ENCODE assay signal across 8 cellular contexts in the genomic region with DNA sequence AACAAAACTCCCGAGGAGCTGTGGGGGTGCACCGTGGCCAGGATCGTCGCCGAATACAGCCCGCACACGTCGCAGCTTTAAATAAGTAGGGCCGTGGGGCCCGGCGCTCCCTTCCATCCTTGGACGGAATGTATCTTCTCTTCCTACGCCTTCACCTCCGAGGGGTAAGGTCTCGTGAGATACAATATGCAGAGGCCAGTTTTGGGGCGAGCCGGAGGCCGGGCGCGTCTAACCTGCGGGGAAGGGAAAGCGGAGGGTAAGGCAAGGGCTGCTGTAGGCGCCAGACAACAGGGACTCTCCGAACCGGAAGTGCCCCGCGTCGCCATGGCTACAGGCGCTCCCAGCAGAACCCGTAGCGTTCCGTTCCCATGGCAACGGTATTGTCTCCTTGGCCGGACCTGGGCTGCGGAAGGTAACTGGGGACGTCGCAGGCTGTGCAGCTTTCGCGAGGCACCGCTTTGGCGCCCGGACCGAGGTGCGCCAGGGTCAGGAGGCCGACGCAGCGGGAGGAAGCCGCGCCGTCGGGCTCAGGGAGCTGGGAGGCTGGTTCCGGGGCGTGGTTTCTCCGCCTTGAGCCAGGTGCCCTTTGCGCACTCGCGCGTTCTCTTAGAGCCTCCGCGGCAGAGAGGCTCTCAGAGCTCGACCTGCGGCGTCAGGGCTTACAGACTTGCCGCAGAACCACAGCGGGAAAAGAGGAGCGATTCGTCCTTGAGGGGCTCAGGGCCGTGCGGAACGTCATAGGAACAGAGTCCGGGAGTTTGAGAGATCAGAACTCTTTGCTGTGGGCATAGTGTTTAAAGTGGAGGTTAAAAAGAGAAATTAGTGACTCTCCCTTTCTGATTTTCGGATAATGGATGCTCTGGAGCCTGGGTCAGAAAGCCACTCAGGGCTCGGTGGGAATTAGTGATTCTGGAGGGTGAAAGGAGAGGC. TPM values are rescaled to one million over a fixed set of nuclear protein-coding genes. Genes with fewer than 3 reads are reported as not detected.
DNase-seq lines count a peak whose midpoint lies in the region; ATAC-seq and TF ChIP-seq lines count a peak whose summit lies in the region.

A gene with protein sequence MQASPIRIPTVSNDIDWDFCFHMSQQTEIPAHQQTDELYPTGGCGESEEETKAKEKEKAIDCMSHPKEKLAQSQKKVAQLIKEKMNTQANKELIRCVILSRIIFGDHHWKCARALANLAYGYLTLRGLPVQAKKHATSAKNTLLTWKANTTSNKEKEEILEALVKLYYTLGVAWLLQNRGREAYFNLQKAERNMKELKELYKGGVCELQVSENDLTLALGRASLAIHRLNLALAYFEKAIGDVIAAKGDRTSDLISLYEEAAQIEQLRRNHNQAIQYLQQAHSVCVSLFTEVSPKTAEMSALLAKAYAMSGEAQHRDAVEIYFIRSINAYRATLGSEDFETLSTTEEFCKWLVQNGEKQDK (plus strand): TSS at position 380 of the 930 bp plus-strand sequence. CDS start 1,508 bp downstream, outside the sequence.

- H3K4me1 Mint-ChIP-seq in endothelial cell (ENCODE audit: unreplicated experiment) = peaks cover 5% of the 10 kb centered on the region

- peak; percentile 97 for ATAC-seq in GM19328 (IDR thresholded peaks at IDR 0.05; ENCODE audit: unreplicated experiment)
- peak; percentile 96 for ATAC-seq in HG03460 (IDR thresholded peaks at IDR 0.05; ENCODE audit: unreplicated experiment)

- peaks cover 5% of the 10 kb centered on the region for H3K36me3 Mint-ChIP-seq in endothelial cell (ENCODE audit: low read depth, unreplicated experiment)

- peak within 1 kb of the TSS; percentile 90 for H3K4me3 Mint-ChIP-seq in endothelial cell (ENCODE audit: unreplicated experiment)

- no peak for TF ChIP-seq CTCF in BJ (IDR thresholded peaks at IDR 0.05; ENCODE audit: insufficient read depth, low read depth, low read length)
- no peak for TF ChIP-seq CTCF in endothelial cell (IDR thresholded peaks at IDR 0.05; ENCODE audit: unreplicated experiment)

- peak within 1 kb of the TSS; percentile 80 for H3K27ac ChIP-seq in mesodermal cell (ENCODE audit: low read depth, low read length, severe bottlenecking)

- H3K36me3 ChIP-seq in BJ (ENCODE audit: control insufficient read depth, insufficient read depth, low read length) (no peaks in the 10 kb centered on the region), mesodermal cell (ENCODE audit: control insufficient read depth, insufficient read depth, low read length) (peaks cover 4% of the 10 kb centered on the region)

- H3K27me3 ChIP-seq in BJ (ENCODE audit: control insufficient read depth, insufficient read depth, low read length) = no peaks in the 10 kb centered on the region

- POLR2A ChIA-PET in BJ (lab: Charles Lee) = no interaction called here

- H3K9me3 ChIP-seq in mesodermal cell (ENCODE audit: control insufficient read depth, low read length) = no peaks in the 10 kb centered on the region

- DNase-seq in BJ (ENCODE audit: low read depth) (peak; percentile 16), NCI-H526 (lab: John Stamatoyannopoulos, UW) (peak; percentile 95 to 100), endothelial cell (ENCODE audit: low spot score) (peak; percentile 90)
- DNase-seq in activated CD8-positive, alpha-beta memory T cell treated with anti-CD3 and anti-CD28 coated beads, Interleukin-2, amount 50 U/mL, for 1 hour (ENCODE audit: extremely low read depth) = peak; percentile 87
- peak; percentile 74 for DNase-seq in stimulated activated CD8-positive, alpha-beta memory T cell treated with anti-CD3 and anti-CD28 coated beads, Interleukin-15, amount 100 ng/mL, for 1 hour (ENCODE audit: low read depth)

- H3K27me3 Mint-ChIP-seq in endothelial cell (ENCODE audit: unreplicated experiment) = peaks cover 3% of the 10 kb centered on the region

- peaks cover 3% of the 10 kb centered on the region for H3K4me1 ChIP-seq in mesodermal cell (ENCODE audit: control insufficient read depth, insufficient read depth, low read length, poor library complexity, severe bottlenecking)

- H3K4me3 ChIP-seq in BJ (ENCODE audit: low read depth, low read length) = peak within 1 kb of the TSS; percentile 65
- H3K4me3 ChIP-seq in mesodermal cell (ENCODE audit: extremely low read depth, insufficient read depth, low read length, poor library complexity, severe bottlenecking) = peak within 1 kb of the TSS; percentile 62

- CTCF ChIA-PET in BJ (lab: Yijun Ruan, JAX) = interaction anchor here (1.0 to 1.8 kb wide), 4 partner anchors 8 to 353 kb away, joined by 3 to 6 read pairs (median 3); no protein-coding TSS in a partner anchor

- 4 to 5% methylated on average over 57 to 69 of the region's 73 CpGs for WGBS in mesodermal cell (ENCODE audit: insufficient coverage in 2 of 2), 2 experiments

- H3K9me3 Mint-ChIP-seq in endothelial cell (ENCODE audit: unreplicated experiment) = no peaks in the 10 kb centered on the region

- peak within 1 kb of the TSS; percentile 79 for H3K27ac Mint-ChIP-seq in endothelial cell (ENCODE audit: unreplicated experiment)

RNA-seq across cellular contexts. Expression of the gene that starts here (rescaled TPM):
- polyA plus RNA-seq in BJ (2011; rRNA removed) = 0.26 TPM in 1 of 2 replicates, not detected in the other
- not detected in 2 replicates for polyA minus RNA-seq in BJ (2011; rRNA and poly(A)+ RNA removed)
- 0.26 TPM for total RNA-seq in endothelial cell (ENCODE audit: unreplicated experiment)
- polyA plus RNA-seq in mesodermal cell (2013, experiment 1 of 2) = 0.52 TPM
- 0.76 TPM for polyA plus RNA-seq in mesodermal cell (2013, experiment 2 of 2)

Comparison
In these comparisons a context has a peak if more than half of its experiments do, and no peak if none do; other contexts are left out.
1. Peak in every context shown above with its lines: DNase-seq, ATAC-seq, H3K4me3 ChIP-seq and H3K27ac ChIP-seq.
2. Peak in DNase-seq and H3K4me3 ChIP-seq in BJ; RNA of the gene not detected or under 1 TPM.
3. Peak in DNase-seq in endothelial cell; RNA of the gene not detected or under 1 TPM.
4. DNase-seq: peak in every context shown above with its lines; median percentile 98 in NCI-H526; 90 in endothelial cell; 87 in activated CD8-positive, alpha-beta memory T cell treated with anti-CD3 and anti-CD28 coated beads, Interleukin-2, amount 50 U/mL, for 1 hour; 74 in stimulated activated CD8-positive, alpha-beta memory T cell treated with anti-CD3 and anti-CD28 coated beads, Interleukin-15, amount 100 ng/mL, for 1 hour; 16 in BJ.